In genomic region chr16:10935491-10935890, GRCh38 we compare ENCODE assay signal across 21 cellular contexts. TPM values are rescaled to one million over a fixed set of nuclear protein-coding genes. Genes with fewer than 3 reads are reported as not detected.
DNase-seq lines count a peak whose midpoint lies in the region; ATAC-seq and TF ChIP-seq lines count a peak whose summit lies in the region.
"Had no signal": no experiment of that assay in that cellular context is flagged by ENCODE, and none has a peak within 500 bp of the region (broad histone marks: within the 10 kb centered on the region; RNA-seq: fewer than 3 reads in every experiment).

No MANE protein-coding gene starts in this region.

- H3K27me3 Mint-ChIP-seq in stimulated activated naive B cell treated with anti-CD40 and anti-IgM and Interleukin-4, amounts not matched to agents 10 μg/mL and 1 μg/mL and 100 μg/mL, for 72 hours, result no peaks in the 10 kb centered on the region

- no peaks in the 10 kb centered on the region for H3K9me2 ChIP-seq in OCI-LY7 (ENCODE audit: insufficient read depth, low read length)

- TSS peak; percentile 7 for BruUV-seq in OCI-LY7 (replicated peaks; lab: Mats Ljungman, UMichigan)

- H3K4me1 ChIP-seq in left ventricle myocardium inferior (peaks cover 98% of the 10 kb centered on the region), OCI-LY7 (ENCODE audit: insufficient read depth, low read length, poor library complexity, severe bottlenecking) (peaks cover 30% of the 10 kb centered on the region)

- no peaks in the 10 kb centered on the region for H4K20me1 ChIP-seq in OCI-LY7 (ENCODE audit: insufficient read depth, low read length)

- no peaks in the 10 kb centered on the region for H3K9me3 Mint-ChIP-seq in stimulated activated naive B cell treated with anti-CD40 and anti-IgM and Interleukin-4, amounts not matched to agents 10 μg/mL and 1 μg/mL and 100 μg/mL, for 72 hours
- H3K9me3 Mint-ChIP-seq: activated T-helper 1 cell treated with anti-CD3 and anti-CD28 coated beads, Interleukin-12 subunit alpha, Interleukin-12 subunit beta, Interleukin-2, Interleukin-4 antibody, amounts not matched to agents 30 ng/mL and 10 ng/mL and 1 ng/mL, durations not matched to agents 14 hours and 24 hours and 36 hours had no signal

- CTCF ChIA-PET in OCI-LY7 (lab: Charles Lee; ENCODE audit: unreplicated experiment), result no interaction called here

- H3K27me3 ChIP-seq in left ventricle myocardium inferior (ENCODE audit: low read depth), result no peaks in the 10 kb centered on the region
- H3K27me3 ChIP-seq: breast epithelium, gastroesophageal sphincter, neutrophil, Peyer's patch had no signal

- H3K9me3 ChIP-seq in left ventricle myocardium inferior (replicated peaks), result no peaks in the 10 kb centered on the region
- H3K9me3 ChIP-seq in OCI-LY7 (ENCODE audit: low read length), result no peaks in the 10 kb centered on the region
- H3K9me3 ChIP-seq: breast epithelium, gastroesophageal sphincter, neutrophil, Peyer's patch, thoracic aorta had no signal

- DNase-seq in left ventricle myocardium inferior (no peak), Right ventricle myocardium inferior (ENCODE audit: missing footprints) (no peak), OCI-LY7 (ENCODE audit: low spot score) (no peak), cerebellum (ENCODE audit: low spot score) (peak; percentile 53), NCI-H1417 treated with DMSO at 0.1 percent for 48 hours (lab: John Stamatoyannopoulos, UW) (no peak), HT-29 (ENCODE audit: low spot score) (no peak), NCI-H2107 treated with DMSO at 0.1 percent for 48 hours (lab: John Stamatoyannopoulos, UW; ENCODE audit: unreplicated experiment) (no peak)
- DNase-seq in stimulated activated naive B cell treated with anti-CD40 and anti-IgM and Interleukin-4, amounts not matched to agents 10 μg/mL and 1 μg/mL and 100 μg/mL, for 72 hours, result no peak
- DNase-seq: dermis blood vessel endothelial cell, KG1, midbrain, NCI-H2081 treated with DMSO at 0.1 percent for 48 hours, NCI-H774, Peyer's patch, retina had no signal

- peak overlapping the region; percentile 13 for H3K4me3 ChIP-seq in left ventricle myocardium inferior
- no peak overlapping the region for H3K4me3 ChIP-seq in OCI-LY7 (ENCODE audit: low read depth, low read length, poor library complexity, severe bottlenecking)
- H3K4me3 ChIP-seq: breast epithelium, gastroesophageal sphincter, thoracic aorta had no signal

- H3K4me1 Mint-ChIP-seq in stimulated activated naive B cell treated with anti-CD40 and anti-IgM and Interleukin-4, amounts not matched to agents 10 μg/mL and 1 μg/mL and 100 μg/mL, for 72 hours, result peaks cover 69 to 86% of the 10 kb centered on the region in 2 donors

- intact Hi-C loops in left ventricle myocardium inferior (cut with micrococcal nuclease), result no loop called here
- intact Hi-C loops in Right ventricle myocardium inferior (cut with DNase I), result loop anchor here (5.0 kb wide), 1 partner anchor 358 kb away; no protein-coding TSS in a partner anchor
- intact Hi-C loops in OCI-LY7 (cut with micrococcal nuclease; ENCODE audit: unreplicated experiment), result loop anchor here (5.0 kb wide), 1 partner anchor 413 kb away; no protein-coding TSS in a partner anchor

- H3K79me2 ChIP-seq in OCI-LY7 (ENCODE audit: insufficient read depth, low read depth, low read length), result no peaks in the 10 kb centered on the region

- no peak overlapping the region for H2AFZ ChIP-seq in OCI-LY7 (ENCODE audit: low read length)

- peaks cover 38 to 65% of the 10 kb centered on the region in 2 donors for H3K36me3 Mint-ChIP-seq in stimulated activated naive B cell treated with anti-CD40 and anti-IgM and Interleukin-4, amounts not matched to agents 10 μg/mL and 1 μg/mL and 100 μg/mL, for 72 hours

- H3K4me2 ChIP-seq in OCI-LY7 (ENCODE audit: low read length), result no peak overlapping the region

- peak overlapping the region; percentile 28 for H3K27ac Mint-ChIP-seq in stimulated activated naive B cell treated with anti-CD40 and anti-IgM and Interleukin-4, amounts not matched to agents 10 μg/mL and 1 μg/mL and 100 μg/mL, for 72 hours
- H3K27ac Mint-ChIP-seq: activated T-helper 1 cell treated with anti-CD3 and anti-CD28 coated beads, Interleukin-12 subunit alpha, Interleukin-12 subunit beta, Interleukin-2, Interleukin-4 antibody, amounts not matched to agents 30 ng/mL and 10 ng/mL and 1 ng/mL, durations not matched to agents 14 hours and 24 hours and 36 hours had no signal

- ATAC-seq in Right ventricle myocardium inferior, result no peak
- no peak for ATAC-seq in stimulated activated naive B cell treated with anti-CD40 and anti-IgM and Interleukin-4, amounts not matched to agents 10 μg/mL and 1 μg/mL and 100 μg/mL, for 72 hours (replicated peaks)
- ATAC-seq: gastroesophageal sphincter had no signal

- no peak overlapping the region for H3K4me3 Mint-ChIP-seq in stimulated activated naive B cell treated with anti-CD40 and anti-IgM and Interleukin-4, amounts not matched to agents 10 μg/mL and 1 μg/mL and 100 μg/mL, for 72 hours
- H3K4me3 Mint-ChIP-seq: activated T-helper 1 cell treated with anti-CD3 and anti-CD28 coated beads, Interleukin-12 subunit alpha, Interleukin-12 subunit beta, Interleukin-2, Interleukin-4 antibody, amounts not matched to agents 30 ng/mL and 10 ng/mL and 1 ng/mL, durations not matched to agents 14 hours and 24 hours and 36 hours had no signal

- H3K36me3 ChIP-seq in left ventricle myocardium inferior, result peaks cover 13% of the 10 kb centered on the region
- H3K36me3 ChIP-seq in OCI-LY7 (ENCODE audit: insufficient read depth, low read length), result peaks cover 22% of the 10 kb centered on the region; the same call in 1 of the 2 replicates
- H3K36me3 ChIP-seq: breast epithelium, neutrophil, thoracic aorta had no signal

- TF ChIP-seq CTCF in left ventricle myocardium inferior (IDR thresholded peaks at IDR 0.05; ENCODE audit: borderline replicate concordance), result no peak
- TF ChIP-seq CTCF in OCI-LY7 (conservative IDR thresholded peaks at IDR 0.05; ENCODE audit: low read length), result no peak

- H3K27ac ChIP-seq in left ventricle myocardium inferior (replicated peaks), result peak overlapping the region; percentile 59
- no peak overlapping the region for H3K27ac ChIP-seq in OCI-LY7 (ENCODE audit: low read depth, low read length, poor library complexity, severe bottlenecking)
- H3K27ac ChIP-seq: breast epithelium, neutrophil, Peyer's patch, thoracic aorta had no signal

- POLR2A ChIA-PET in OCI-LY7 (lab: Charles Lee), result interaction anchor here (1.0 kb wide), 1 partner anchor 21 kb away, joined by 3 read pairs; no protein-coding TSS in a partner anchor

RNA-seq across cellular contexts. Expression of gene DEXI, which starts 6.8 kb away (rescaled TPM):
- 110 TPM for total RNA-seq in left ventricle myocardium inferior
- total RNA-seq in Right ventricle myocardium inferior, result 121 TPM
- total RNA-seq in OCI-LY7 (2014; rRNA removed; shearing (Covaris generic)), result 12.7 and 17.6 TPM in 2 replicates
- 13.5 and 15.1 TPM in 2 replicates for total RNA-seq in OCI-LY7 (2022)
- 18.6 TPM for total RNA-seq in cerebellum
- 47.7 and 54.8 TPM in 2 replicates for total RNA-seq in HT-29 (2014; rRNA removed; shearing (Covaris generic))

RNA-seq across cellular contexts. Expression of gene CLEC16A, which starts 8.9 kb away (rescaled TPM):
- total RNA-seq in left ventricle myocardium inferior, result 24.6 TPM
- 23.0 TPM for total RNA-seq in Right ventricle myocardium inferior
- total RNA-seq in OCI-LY7 (2014; rRNA removed; shearing (Covaris generic)), result 26.2 and 31.1 TPM in 2 replicates
- total RNA-seq in OCI-LY7 (2022), result 50.9 and 52.0 TPM in 2 replicates
- total RNA-seq in cerebellum, result 28.8 TPM
- total RNA-seq in HT-29 (2014; rRNA removed; shearing (Covaris generic)), result 12.7 and 13.5 TPM in 2 replicates

RNA-seq across cellular contexts. Expression of gene CIITA, which starts 58.5 kb away (rescaled TPM):
- total RNA-seq in left ventricle myocardium inferior, result 9.4 TPM
- 11.0 TPM for total RNA-seq in Right ventricle myocardium inferior
- 56.1 and 68.7 TPM in 2 replicates for total RNA-seq in OCI-LY7 (2014; rRNA removed; shearing (Covaris generic))
- 101 and 124 TPM in 2 replicates for total RNA-seq in OCI-LY7 (2022)
- 0.36 TPM for total RNA-seq in cerebellum
- not detected in 2 replicates for total RNA-seq in HT-29 (2014; rRNA removed; shearing (Covaris generic))
- total RNA-seq: epithelial cell of proximal tubule had no signal
